Comparison of ENCODE assay signal across 14 cellular contexts in genomic region chr3:32470362-32470761, GRCh38. TPM values are rescaled to one million over a fixed set of nuclear protein-coding genes. Genes with fewer than 3 reads are reported as not detected.
DNase-seq lines count a peak whose midpoint lies in the region; ATAC-seq, FAIRE-seq and TF ChIP-seq lines count a peak whose summit lies in the region.
"Had no signal": no experiment of that assay in that cellular context is flagged by ENCODE, and none has a peak within 500 bp of the region (broad histone marks: within the 10 kb centered on the region; RNA-seq: fewer than 3 reads in every experiment).

No MANE protein-coding gene starts in this region.

- peak overlapping the region; percentile 24 for H3K27ac Mint-ChIP-seq in activated naive CD4-positive, alpha-beta T cell treated with anti-CD3 and anti-CD28 coated beads for 36 hours
- no peak overlapping the region for H3K27ac Mint-ChIP-seq in activated naive CD4-positive, alpha-beta T cell treated with anti-CD3 and anti-CD28 coated beads, Interleukin-2, amount 10 ng/mL, durations not matched to agents 7 days and 5 days
- peak overlapping the region; percentile 85 for H3K27ac Mint-ChIP-seq in central memory CD8-positive, alpha-beta T cell (ENCODE audit: low read depth)
- H3K27ac Mint-ChIP-seq: T-helper 17 cell had no signal

- FAIRE-seq in urothelium cell line (lab: Jason Lieb, UNC): peak; percentile 27
- FAIRE-seq: endometrium had no signal

- intact Hi-C loops in activated naive CD4-positive, alpha-beta T cell treated with anti-CD3 and anti-CD28 coated beads for 36 hours (cut with micrococcal nuclease): no loop called here
- intact Hi-C loops in Panc1 (cut with micrococcal nuclease; ENCODE audit: unreplicated experiment): no loop called here

- H3K4me1 ChIP-seq in Panc1 (ENCODE audit: control insufficient read depth, insufficient read depth, low read length): peaks cover 22% of the 10 kb centered on the region
- H3K4me1 ChIP-seq: Caco-2 had no signal

- H3K27ac ChIP-seq in Panc1 (ENCODE audit: low read length): peak overlapping the region; percentile 84

- no peaks in the 10 kb centered on the region for H3K9me3 Mint-ChIP-seq in activated naive CD4-positive, alpha-beta T cell treated with anti-CD3 and anti-CD28 coated beads for 36 hours
- no peaks in the 10 kb centered on the region for H3K9me3 Mint-ChIP-seq in activated naive CD4-positive, alpha-beta T cell treated with anti-CD3 and anti-CD28 coated beads, Interleukin-2, amount 10 ng/mL, durations not matched to agents 7 days and 5 days
- no peaks in the 10 kb centered on the region for H3K9me3 Mint-ChIP-seq in central memory CD8-positive, alpha-beta T cell
- H3K9me3 Mint-ChIP-seq: stimulated activated naive CD8-positive, alpha-beta T cell treated with anti-CD3 and anti-CD28 coated beads, Interleukin-15, Interleukin-2, amounts not matched to agents 100 ng/mL and 50 ng/mL, for 24 hours had no signal

- H3K27me3 ChIP-seq in Panc1 (ENCODE audit: control insufficient read depth, insufficient read depth, low read length): no peaks in the 10 kb centered on the region

- H3K27me3 Mint-ChIP-seq in activated naive CD4-positive, alpha-beta T cell treated with anti-CD3 and anti-CD28 coated beads for 36 hours (ENCODE audit: low read depth): no peaks in the 10 kb centered on the region
- H3K27me3 Mint-ChIP-seq in activated naive CD4-positive, alpha-beta T cell treated with anti-CD3 and anti-CD28 coated beads, Interleukin-2, amount 10 ng/mL, durations not matched to agents 7 days and 5 days: no peaks in the 10 kb centered on the region
- no peaks in the 10 kb centered on the region for H3K27me3 Mint-ChIP-seq in central memory CD8-positive, alpha-beta T cell
- H3K27me3 Mint-ChIP-seq: stimulated activated naive CD8-positive, alpha-beta T cell treated with anti-CD3 and anti-CD28 coated beads, Interleukin-15, Interleukin-2, amounts not matched to agents 100 ng/mL and 50 ng/mL, for 24 hours; T-helper 17 cell had no signal

- no peak for TF ChIP-seq CTCF in Panc1 (IDR thresholded peaks at IDR 0.05)

- no peak overlapping the region for H3K4me3 Mint-ChIP-seq in activated naive CD4-positive, alpha-beta T cell treated with anti-CD3 and anti-CD28 coated beads for 36 hours
- H3K4me3 Mint-ChIP-seq in activated naive CD4-positive, alpha-beta T cell treated with anti-CD3 and anti-CD28 coated beads, Interleukin-2, amount 10 ng/mL, durations not matched to agents 7 days and 5 days: no peak overlapping the region
- no peak overlapping the region for H3K4me3 Mint-ChIP-seq in central memory CD8-positive, alpha-beta T cell
- H3K4me3 Mint-ChIP-seq: stimulated activated naive CD8-positive, alpha-beta T cell treated with anti-CD3 and anti-CD28 coated beads, Interleukin-15, Interleukin-2, amounts not matched to agents 100 ng/mL and 50 ng/mL, for 24 hours; T-helper 17 cell had no signal

- no TSS peak for BruUV-seq in Panc1 (replicated peaks; lab: Mats Ljungman, UMichigan)

- H3K9me3 ChIP-seq in Panc1 (ENCODE audit: control insufficient read depth, insufficient read depth, low read depth, low read length): no peaks in the 10 kb centered on the region
- H3K9me3 ChIP-seq: Caco-2 had no signal

- no peak overlapping the region for H3K4me3 ChIP-seq in Panc1 (ENCODE audit: low read depth in 2 of 2, low read length in 2 of 2)

- H3K36me3 Mint-ChIP-seq in activated naive CD4-positive, alpha-beta T cell treated with anti-CD3 and anti-CD28 coated beads for 36 hours (ENCODE audit: low read depth): peaks cover 13% of the 10 kb centered on the region
- H3K36me3 Mint-ChIP-seq in activated naive CD4-positive, alpha-beta T cell treated with anti-CD3 and anti-CD28 coated beads, Interleukin-2, amount 10 ng/mL, durations not matched to agents 7 days and 5 days: peaks cover 45% of the 10 kb centered on the region
- H3K36me3 Mint-ChIP-seq in central memory CD8-positive, alpha-beta T cell (ENCODE audit: insufficient read depth): peaks cover 13% of the 10 kb centered on the region

- H3K4me1 Mint-ChIP-seq in activated naive CD4-positive, alpha-beta T cell treated with anti-CD3 and anti-CD28 coated beads for 36 hours (ENCODE audit: low read depth): peaks cover 46% of the 10 kb centered on the region
- peaks cover 54% of the 10 kb centered on the region for H3K4me1 Mint-ChIP-seq in activated naive CD4-positive, alpha-beta T cell treated with anti-CD3 and anti-CD28 coated beads, Interleukin-2, amount 10 ng/mL, durations not matched to agents 7 days and 5 days
- peaks cover 59% of the 10 kb centered on the region for H3K4me1 Mint-ChIP-seq in central memory CD8-positive, alpha-beta T cell

- in situ Hi-C loops in Panc1 (cut with HindIII; ENCODE audit: low pct_unique_long_range_greater_than_20kb, low sequenced_read_pairs): no loop called here

- CTCF ChIA-PET in activated naive CD4-positive, alpha-beta T cell treated with anti-CD3 and anti-CD28 coated beads for 36 hours (lab: Charles Lee): interaction anchor here (0.6 to 6.4 kb wide), 10 partner anchors 13 to 293 kb away, joined by 3 to 110 read pairs (median 6); no protein-coding TSS in a partner anchor
- CTCF ChIA-PET in activated naive CD4-positive, alpha-beta T cell treated with anti-CD3 and anti-CD28 coated beads, Interleukin-2, amount 10 ng/mL, durations not matched to agents 7 days and 5 days (lab: Charles Lee): interaction anchor here (0.8 to 5.5 kb wide), 15 partner anchors 10 to 195 kb away, joined by 3 to 123 read pairs (median 5); no protein-coding TSS in a partner anchor
- CTCF ChIA-PET in Panc1 (lab: Charles Lee): interaction anchor here (0.6 kb wide), 2 partner anchors 182 to 191 kb away, joined by 3 to 13 read pairs; no protein-coding TSS in a partner anchor

- no peaks in the 10 kb centered on the region for H3K36me3 ChIP-seq in Panc1 (ENCODE audit: control insufficient read depth, insufficient read depth, low read length)

- no peak for DNase-seq in activated naive CD4-positive, alpha-beta T cell treated with anti-CD3 and anti-CD28 coated beads for 36 hours
- DNase-seq in activated naive CD4-positive, alpha-beta T cell treated with anti-CD3 and anti-CD28 coated beads, Interleukin-2, amount 10 ng/mL, durations not matched to agents 7 days and 5 days: no peak
- DNase-seq in Panc1 (ENCODE audit: low read depth, low spot score) (no peak), urothelium cell line (ENCODE audit: low spot score) (no peak), NOMO-1 (lab: John Stamatoyannopoulos, UW; ENCODE audit: unreplicated experiment in 2 of 2) (no peak), HPDE6-E6E7 (ENCODE audit: extremely low spot score) (no peak)
- DNase-seq in central memory CD8-positive, alpha-beta T cell (ENCODE audit: low spot score in 2 of 2): no peak
- no peak for DNase-seq in activated CD8-positive, alpha-beta memory T cell treated with anti-CD3 and anti-CD28 coated beads, Interleukin-2, amount 50 U/mL, for 4 hours
- DNase-seq: Caco-2, retina, Right ventricle myocardium superior, T-helper 17 cell had no signal

- peak; percentile 11; the same call in 1 of the 2 replicates for ATAC-seq in Panc1
- no peak for ATAC-seq in central memory CD8-positive, alpha-beta T cell (replicated peaks; ENCODE audit: extremely low read depth, poor library complexity, severe bottlenecking)

- POLR2A ChIA-PET in Panc1 (lab: Charles Lee): no interaction called here

RNA-seq across cellular contexts. Expression of gene CMTM6, which starts 32.3 kb away (rescaled TPM):
- total RNA-seq in activated naive CD4-positive, alpha-beta T cell treated with anti-CD3 and anti-CD28 coated beads for 36 hours: 10 to 100 TPM; 43.7 to 44.3 TPM
- total RNA-seq in Panc1 (2021; ENCODE audit: unreplicated experiment): 56.4 TPM
- polyA plus RNA-seq in Panc1 (2012; ENCODE audit: insufficient read length): 28.6 TPM
